Comparison of ENCODE assay signal across 29 cellular contexts in genomic region chr7:42400961-42401360, GRCh38.
"Had no signal": no experiment of that assay in that cellular context is flagged by ENCODE, and none has a peak within 500 bp of the region (broad histone marks: within the 10 kb centered on the region; RNA-seq: fewer than 3 reads in every experiment).

No MANE protein-coding gene starts in this region.

- H3K27ac Mint-ChIP-seq: naive thymus-derived CD4-positive, alpha-beta T cell; stimulated activated naive CD8-positive, alpha-beta T cell treated with anti-CD3 and anti-CD28 coated beads, Interleukin-15, amount 100 ng/mL, for 72 hours had no signal

- H3K4me3 ChIP-seq: coronary artery, esophagus squamous epithelium, heart right ventricle, left lung, ovary, smooth muscle cell, suprapubic skin, transverse colon, upper lobe of right lung, uterus had no signal

- H3K27ac ChIP-seq: coronary artery, esophagus squamous epithelium, heart right ventricle, left lung, ovary, suprapubic skin, transverse colon, upper lobe of right lung, uterus had no signal

- H3K4me1 Mint-ChIP-seq: naive thymus-derived CD4-positive, alpha-beta T cell; stimulated activated naive CD8-positive, alpha-beta T cell treated with anti-CD3 and anti-CD28 coated beads, Interleukin-15, amount 100 ng/mL, for 72 hours had no signal

- H3K36me3 Mint-ChIP-seq: naive thymus-derived CD4-positive, alpha-beta T cell had no signal

- H3K4me3 Mint-ChIP-seq: naive thymus-derived CD4-positive, alpha-beta T cell; nephron; stimulated activated naive CD8-positive, alpha-beta T cell treated with anti-CD3 and anti-CD28 coated beads, Interleukin-15, amount 100 ng/mL, for 72 hours had no signal

- H3K9me3 ChIP-seq: esophagus squamous epithelium, heart right ventricle, left lung, ovary, suprapubic skin, transverse colon, upper lobe of right lung, uterus had no signal

- H3K4me1 ChIP-seq: esophagus squamous epithelium, heart right ventricle, left lung, suprapubic skin, transverse colon, upper lobe of right lung, uterus had no signal

- H3K27me3 ChIP-seq: left lung, ovary, suprapubic skin, transverse colon, upper lobe of right lung, uterus had no signal

- H3K4me2 ChIP-seq: smooth muscle cell had no signal

- H3K9me3 Mint-ChIP-seq: naive thymus-derived CD4-positive, alpha-beta T cell; nephron had no signal

- DNase-seq: dermis blood vessel endothelial cell; effector memory CD4-positive, alpha-beta T cell; erythroblast; esophagus squamous epithelium; foreskin melanocyte; glutamatergic neuron; heart right ventricle; hippocampal formation; left cardiac atrium; left lung; mesendoderm; midbrain; naive thymus-derived CD4-positive, alpha-beta T cell; occipital lobe; ovary; stimulated activated CD4-positive, alpha-beta T cell treated with anti-CD3 and anti-CD28 coated beads, Interleukin-12 subunit alpha, Interleukin-12 subunit beta, amount 100 ng/mL, for 4 hours; stimulated activated CD4-positive, alpha-beta T cell treated with anti-CD3 and anti-CD28 coated beads, Interleukin-1b, Interleukin-23, amount 100 ng/mL, for 48 hours; stimulated activated CD4-positive, alpha-beta T cell treated with anti-CD3 and anti-CD28 coated beads, Interleukin-4, amount 100 ng/mL, for 1 hour; stimulated activated CD8-positive, alpha-beta memory T cell treated with anti-CD3 and anti-CD28 coated beads, Interleukin-4, amount 100 ng/mL, for 48 hours; stimulated activated naive CD4-positive, alpha-beta T cell; stimulated activated naive CD8-positive, alpha-beta T cell treated with anti-CD3 and anti-CD28 coated beads, Interleukin-15, amount 100 ng/mL, for 72 hours; transverse colon; upper lobe of right lung; uterus had no signal

- ATAC-seq: heart right ventricle; left cardiac atrium; left lung; naive thymus-derived CD4-positive, alpha-beta T cell; sciatic nerve; stimulated activated naive CD8-positive, alpha-beta T cell treated with anti-CD3 and anti-CD28 coated beads, Interleukin-15, amount 100 ng/mL, for 72 hours; upper lobe of right lung had no signal

- H3K27me3 Mint-ChIP-seq: stimulated activated naive CD8-positive, alpha-beta T cell treated with anti-CD3 and anti-CD28 coated beads, Interleukin-15, amount 100 ng/mL, for 72 hours had no signal

- H3K36me3 ChIP-seq: esophagus squamous epithelium, heart right ventricle, left lung, ovary, suprapubic skin, transverse colon, upper lobe of right lung, uterus had no signal
